1 cellular context compared by ENCODE assay signal in genomic region chr2:18559531-18559930, GRCh38.
TF ChIP-seq lines count a peak whose summit lies in the region.

No MANE protein-coding gene starts in this region.

TF ChIP-seq in SK-N-SH treated with all-trans-retinoic acid at 6 μM for 48 hours, 23 proteins besides CTCF, POLR2A, EP300 and RAD21 (continued from another document):
- TF ChIP-seq CREB5 (CRISPR knock-in tag; IDR thresholded peaks at IDR 0.05; ENCODE audit: low read depth) (no peak), ZFP3 (CRISPR knock-in tag; IDR thresholded peaks at IDR 0.05) (no peak), PPARA (CRISPR knock-in tag; IDR thresholded peaks at IDR 0.05; ENCODE audit: borderline replicate concordance) (no peak), BACH2 (CRISPR knock-in tag; IDR thresholded peaks at IDR 0.05; ENCODE audit: borderline replicate concordance) (no peak), ZNF70 (CRISPR knock-in tag; IDR thresholded peaks at IDR 0.05) (no peak), TCF4 (CRISPR knock-in tag; IDR thresholded peaks at IDR 0.05; ENCODE audit: borderline replicate concordance) (no peak), ISL1 (CRISPR knock-in tag; IDR thresholded peaks at IDR 0.05) (no peak), CSDC2 (CRISPR knock-in tag; IDR thresholded peaks at IDR 0.05) (no peak), SNAI2 (CRISPR knock-in tag; IDR thresholded peaks at IDR 0.05) (no peak), ESRRG (CRISPR knock-in tag; IDR thresholded peaks at IDR 0.05) (no peak), GLIS3 (CRISPR knock-in tag; IDR thresholded peaks at IDR 0.05) (no peak), ZFP30 (CRISPR knock-in tag; IDR thresholded peaks at IDR 0.05) (no peak), ARNTL (CRISPR knock-in tag; IDR thresholded peaks at IDR 0.05; ENCODE audit: borderline replicate concordance, low read depth) (no peak), CSRNP3 (CRISPR knock-in tag; IDR thresholded peaks at IDR 0.05) (no peak), ZNF565 (CRISPR knock-in tag; conservative IDR thresholded peaks at IDR 0.05; ENCODE audit: low read depth) (no peak), OSR1 (CRISPR knock-in tag; IDR thresholded peaks at IDR 0.05) (no peak)
TF ChIP-seq in SK-N-SH treated with all-trans-retinoic acid at 6 μM for 48 hours: peak in this region for 0.
